In genomic region chr12:41968661-41969060, GRCh38 we compare ENCODE assay signal across 19 cellular contexts.
"Had no signal": no experiment of that assay in that cellular context is flagged by ENCODE, and none has a peak within 500 bp of the region (broad histone marks: within the 10 kb centered on the region; RNA-seq: fewer than 3 reads in every experiment).

No MANE protein-coding gene starts in this region.

- H3K36me3 Mint-ChIP-seq: activated CD4-positive, alpha-beta memory T cell treated with anti-CD3 and anti-CD28 coated beads for 36 hours; activated naive CD8-positive, alpha-beta T cell treated with anti-CD3 and anti-CD28 coated beads, Interleukin-2, amount 10 ng/mL, durations not matched to agents 7 days and 5 days; memory B cell; stimulated activated naive B cell treated with anti-CD40 and anti-IgM and Interleukin-4, amounts not matched to agents 10 μg/mL and 1 μg/mL and 100 μg/mL, for 72 hours had no signal

- H3K27ac Mint-ChIP-seq: activated CD4-positive, alpha-beta memory T cell treated with anti-CD3 and anti-CD28 coated beads for 36 hours; activated naive CD8-positive, alpha-beta T cell treated with anti-CD3 and anti-CD28 coated beads, Interleukin-2, amount 10 ng/mL, durations not matched to agents 7 days and 5 days; dendritic cell treated with granulocyte-macrophage colony-stimulating factor and Interleukin-4, amounts not matched to agents 40 ng/mL and 50 ng/mL, for 4 days; memory B cell; progenitor cell of endocrine pancreas; stimulated activated naive B cell treated with anti-CD40 and anti-IgM and Interleukin-4, amounts not matched to agents 10 μg/mL and 1 μg/mL and 100 μg/mL, for 72 hours had no signal

- ATAC-seq: foreskin keratinocyte; mucosa of descending colon; stimulated activated naive B cell treated with anti-CD40 and anti-IgM and Interleukin-4, amounts not matched to agents 10 μg/mL and 1 μg/mL and 100 μg/mL, for 72 hours had no signal

- H3K9me3 Mint-ChIP-seq: activated CD4-positive, alpha-beta memory T cell treated with anti-CD3 and anti-CD28 coated beads for 36 hours; activated naive CD8-positive, alpha-beta T cell treated with anti-CD3 and anti-CD28 coated beads, Interleukin-2, amount 10 ng/mL, durations not matched to agents 7 days and 5 days; dendritic cell treated with granulocyte-macrophage colony-stimulating factor and Interleukin-4, amounts not matched to agents 40 ng/mL and 50 ng/mL, for 4 days; memory B cell; stimulated activated naive B cell treated with anti-CD40 and anti-IgM and Interleukin-4, amounts not matched to agents 10 μg/mL and 1 μg/mL and 100 μg/mL, for 72 hours had no signal

- H3K27me3 Mint-ChIP-seq: activated CD4-positive, alpha-beta memory T cell treated with anti-CD3 and anti-CD28 coated beads for 36 hours; dendritic cell treated with granulocyte-macrophage colony-stimulating factor and Interleukin-4, amounts not matched to agents 40 ng/mL and 50 ng/mL, for 4 days; progenitor cell of endocrine pancreas had no signal

- H3K4me3 Mint-ChIP-seq: activated CD4-positive, alpha-beta memory T cell treated with anti-CD3 and anti-CD28 coated beads for 36 hours; activated naive CD8-positive, alpha-beta T cell treated with anti-CD3 and anti-CD28 coated beads, Interleukin-2, amount 10 ng/mL, durations not matched to agents 7 days and 5 days; dendritic cell treated with granulocyte-macrophage colony-stimulating factor and Interleukin-4, amounts not matched to agents 40 ng/mL and 50 ng/mL, for 4 days; memory B cell; stimulated activated naive B cell treated with anti-CD40 and anti-IgM and Interleukin-4, amounts not matched to agents 10 μg/mL and 1 μg/mL and 100 μg/mL, for 72 hours had no signal

- H3K4me1 Mint-ChIP-seq: activated naive CD8-positive, alpha-beta T cell treated with anti-CD3 and anti-CD28 coated beads, Interleukin-2, amount 10 ng/mL, durations not matched to agents 7 days and 5 days; memory B cell; stimulated activated naive B cell treated with anti-CD40 and anti-IgM and Interleukin-4, amounts not matched to agents 10 μg/mL and 1 μg/mL and 100 μg/mL, for 72 hours had no signal

- DNase-seq: activated CD4-positive, alpha-beta memory T cell treated with anti-CD3 and anti-CD28 coated beads for 36 hours; activated CD4-positive, alpha-beta T cell treated with anti-CD3 and anti-CD28 coated beads for 48 hours; activated naive CD4-positive, alpha-beta T cell treated with Interleukin-2 at 50 U/mL for 16 hours; activated naive CD8-positive, alpha-beta T cell treated with anti-CD3 and anti-CD28 coated beads, Interleukin-2, amount 10 ng/mL, durations not matched to agents 7 days and 5 days; activated T-cell treated with anti-CD3 and anti-CD28 coated beads, Interleukin-2, amount 50 U/mL, for 48 hours; amygdala; effector CD4-positive, alpha-beta T cell; left cardiac atrium; mucosa of descending colon; sigmoid colon; stimulated activated CD4-positive, alpha-beta T cell treated with anti-CD3 and anti-CD28 coated beads, Interleukin-2, amount 100 ng/mL, for 48 hours; stimulated activated CD8-positive, alpha-beta memory T cell treated with anti-CD3 and anti-CD28 coated beads, Interleukin-4, amount 100 ng/mL, for 48 hours; stimulated activated naive B cell treated with anti-CD40 and anti-IgM and Interleukin-4, amounts not matched to agents 10 μg/mL and 1 μg/mL and 100 μg/mL, for 72 hours; transverse colon; uterus had no signal
